Comparison of ENCODE assay signal across 8 cellular contexts in genomic region chr4:140427919-140428471, GRCh38. TPM values are rescaled to one million over a fixed set of nuclear protein-coding genes. Genes with fewer than 3 reads are reported as not detected.
DNase-seq lines count a peak whose midpoint lies in the region; ATAC-seq and TF ChIP-seq lines count a peak whose summit lies in the region.

No MANE protein-coding gene starts in this region.

- H3K79me2 ChIP-seq in osteoblast (ENCODE audit: insufficient read depth, low read length): no peaks in the 10 kb centered on the region

- H3K4me2 ChIP-seq in osteoblast (ENCODE audit: insufficient read depth, low read length): peak overlapping the region; percentile 93

- DNase-seq in GM06990 (ENCODE audit: extremely low read depth, insufficient read length) (no peak), NCI-H69 (lab: John Stamatoyannopoulos, UW) (peak; percentile 23), endodermal cell (no peak), osteoblast (ENCODE audit: insufficient read length, low spot score, missing footprints) (no peak), GM13977 (ENCODE audit: low spot score) (no peak)

- peaks cover 25% of the 10 kb centered on the region for H3K27me3 Mint-ChIP-seq in endodermal cell (ENCODE audit: insufficient read depth)

- peaks cover 13% of the 10 kb centered on the region for H3K4me1 Mint-ChIP-seq in endodermal cell

- no peak overlapping the region for H3K27ac Mint-ChIP-seq in endodermal cell

- TF ChIP-seq CTCF in GM06990 (IDR thresholded peaks at IDR 0.05; ENCODE audit: insufficient read depth, low read length, poor library complexity, severe bottlenecking) (no peak), endodermal cell (conservative IDR thresholded peaks at IDR 0.05) (no peak), osteoblast (IDR thresholded peaks at IDR 0.05; ENCODE audit: extremely low read depth, low read depth, low read length) (no peak), GM13977 (IDR thresholded peaks at IDR 0.05; ENCODE audit: extremely low read depth, insufficient read depth, missing control alignments) (no peak)

- ATAC-seq in HG02588 (IDR thresholded peaks at IDR 0.05; ENCODE audit: unreplicated experiment): no peak
- ATAC-seq in HG02571 (IDR thresholded peaks at IDR 0.05; ENCODE audit: unreplicated experiment): no peak
- no peak for ATAC-seq in HG03097 (IDR thresholded peaks at IDR 0.05; ENCODE audit: low FRiP score, unreplicated experiment)

- H4K20me1 ChIP-seq in osteoblast (ENCODE audit: insufficient read depth, low read length): no peaks in the 10 kb centered on the region

- H3K36me3 ChIP-seq in GM06990 (ENCODE audit: control insufficient read depth, insufficient read depth, low read length) (no peaks in the 10 kb centered on the region), endodermal cell (ENCODE audit: control insufficient read depth, insufficient read depth, low read length) (no peaks in the 10 kb centered on the region), osteoblast (ENCODE audit: insufficient read depth, low read length) (no peaks in the 10 kb centered on the region)

- H3K9ac ChIP-seq in endodermal cell (ENCODE audit: extremely low read depth, low read length, poor library complexity, severe bottlenecking): no peak overlapping the region

- no peaks in the 10 kb centered on the region for H3K9me3 Mint-ChIP-seq in endodermal cell

- H3K4me3 ChIP-seq in GM06990 (replicated peaks; ENCODE audit: low read depth, low read length) (peak overlapping the region; percentile 75), endodermal cell (ENCODE audit: low read length) (peak overlapping the region; percentile 90), osteoblast (ENCODE audit: insufficient read depth, low read length) (peak overlapping the region; percentile 77)

- in situ Hi-C loops in GM13977 (cut with MboI; ENCODE audit: low pct_unique_long_range_greater_than_20kb, low sequenced_read_pairs, unreplicated experiment): no loop called here

- peak overlapping the region; percentile 93 for H2AFZ ChIP-seq in osteoblast (ENCODE audit: low read length)

- 76 to 81% methylated on average over 4 to 6 of the region's 7 CpGs for WGBS in endodermal cell (ENCODE audit: insufficient coverage in 1 of 2, insufficient read length in 1 of 2), 2 experiments

- H3K36me3 Mint-ChIP-seq in endodermal cell (ENCODE audit: low read depth): no peaks in the 10 kb centered on the region

- H3K9me3 ChIP-seq in endodermal cell (ENCODE audit: control insufficient read depth, low read length): no peaks in the 10 kb centered on the region
- H3K9me3 ChIP-seq in osteoblast (ENCODE audit: low read depth, low read length): no peaks in the 10 kb centered on the region

- peak overlapping the region; percentile 71 for H3K4me3 Mint-ChIP-seq in endodermal cell

- H3K27ac ChIP-seq in endodermal cell (ENCODE audit: low read depth, low read length): no peak overlapping the region
- H3K27ac ChIP-seq in osteoblast (ENCODE audit: low read depth, low read length): no peak overlapping the region

- no peaks in the 10 kb centered on the region for H3K27me3 ChIP-seq in GM06990 (replicated peaks; ENCODE audit: control insufficient read depth, insufficient read depth, low read length)
- peaks cover 15% of the 10 kb centered on the region for H3K27me3 ChIP-seq in endodermal cell (ENCODE audit: control insufficient read depth, insufficient read depth, low read length, poor library complexity, severe bottlenecking)
- peaks cover 56% of the 10 kb centered on the region for H3K27me3 ChIP-seq in osteoblast (ENCODE audit: insufficient read depth, low read length)

- H3K4me1 ChIP-seq in endodermal cell (ENCODE audit: control insufficient read depth, insufficient read depth, low read length) (no peaks in the 10 kb centered on the region), osteoblast (ENCODE audit: insufficient read depth, low read length) (peaks cover 3% of the 10 kb centered on the region)

RNA-seq across cellular contexts. Expression of gene CLGN, which starts 0.5 kb away (rescaled TPM):
- 1 to 10 TPM; 3.8 to 4.6 TPM for total RNA-seq in endodermal cell
- polyA plus RNA-seq in endodermal cell (2013, experiment 1 of 2): 19.0 TPM
- 16.8 TPM for polyA plus RNA-seq in endodermal cell (2013, experiment 2 of 2)
- total RNA-seq in osteoblast: under 0.01 and 0.72 TPM in 2 replicates

RNA-seq across cellular contexts. Expression of gene SCOC, which starts 54.5 kb away (rescaled TPM):
- total RNA-seq in endodermal cell (10 to 100 TPM; 60.8 to 79.9 TPM), osteoblast (52.5 and 57.9 TPM in 2 replicates)
- 98.4 TPM for polyA plus RNA-seq in endodermal cell (2013, experiment 1 of 2)
- polyA plus RNA-seq in endodermal cell (2013, experiment 2 of 2): 103 TPM
